In the genomic region with DNA sequence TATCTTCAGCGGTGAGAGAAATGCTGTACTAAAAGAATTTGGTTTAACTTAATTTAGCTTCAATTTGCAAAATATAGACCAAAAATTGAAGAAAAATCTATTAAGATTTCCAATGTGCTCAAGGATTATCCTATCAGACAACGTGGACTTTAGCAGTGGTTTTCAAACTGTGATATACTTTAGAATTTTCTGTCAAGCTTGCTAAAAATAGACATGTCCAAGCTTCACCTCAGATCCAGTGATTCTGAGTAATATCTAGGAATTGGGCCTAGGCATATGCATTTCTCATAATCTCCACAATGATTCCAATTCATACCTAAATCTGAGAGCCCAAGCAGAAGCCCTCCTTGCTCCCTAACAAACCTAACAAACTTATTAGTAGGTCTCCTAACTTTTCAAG, we compare ENCODE assay signal across 1 cellular context.
TF ChIP-seq lines count a peak whose summit lies in the region.

No MANE protein-coding gene starts in this region.

TF ChIP-seq in K562, 482 proteins besides CTCF, POLR2A, EP300 and RAD21 (continued from another document):
- TF ChIP-seq, protein P1, sequence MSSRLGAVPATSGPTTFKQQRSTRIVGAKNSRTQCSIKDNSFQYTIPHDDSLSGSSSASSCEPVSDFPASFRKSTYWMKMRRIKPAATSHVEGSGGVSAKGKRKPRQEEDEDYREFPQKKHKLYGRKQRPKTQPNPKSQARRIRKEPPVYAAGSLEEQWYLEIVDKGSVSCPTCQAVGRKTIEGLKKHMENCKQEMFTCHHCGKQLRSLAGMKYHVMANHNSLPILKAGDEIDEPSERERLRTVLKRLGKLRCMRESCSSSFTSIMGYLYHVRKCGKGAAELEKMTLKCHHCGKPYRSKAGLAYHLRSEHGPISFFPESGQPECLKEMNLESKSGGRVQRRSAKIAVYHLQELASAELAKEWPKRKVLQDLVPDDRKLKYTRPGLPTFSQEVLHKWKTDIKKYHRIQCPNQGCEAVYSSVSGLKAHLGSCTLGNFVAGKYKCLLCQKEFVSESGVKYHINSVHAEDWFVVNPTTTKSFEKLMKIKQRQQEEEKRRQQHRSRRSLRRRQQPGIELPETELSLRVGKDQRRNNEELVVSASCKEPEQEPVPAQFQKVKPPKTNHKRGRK (tag; IDR thresholded peaks at IDR 0.05) = no peak
